Comparison of ENCODE assay signal across 9 cellular contexts in the genomic region with DNA sequence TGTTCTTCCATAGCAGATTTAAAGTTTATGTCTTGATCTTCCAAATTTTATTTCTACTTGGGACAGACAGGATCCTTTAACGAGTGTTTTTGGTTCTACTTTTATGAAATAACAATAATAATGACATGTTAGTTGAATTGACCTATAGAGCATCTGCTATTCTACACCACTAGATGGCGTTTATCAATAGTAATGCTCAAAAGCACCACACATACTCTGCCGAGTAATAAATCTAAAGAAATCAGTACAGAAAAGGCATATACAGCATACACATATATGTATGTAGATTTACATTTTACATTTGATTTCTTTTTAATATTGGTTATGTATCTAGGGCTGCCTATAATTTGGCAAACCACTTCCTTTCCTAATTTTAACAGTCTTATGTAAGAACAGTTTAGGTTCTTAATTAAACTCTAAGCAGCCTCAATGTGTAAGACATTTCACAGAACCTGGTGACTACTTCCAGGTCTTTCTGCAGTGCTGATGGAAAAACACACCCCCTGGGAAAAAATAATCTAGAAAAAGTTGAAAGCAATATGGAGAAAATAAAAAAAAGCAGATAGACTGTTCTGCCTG. TPM values are rescaled to one million over a fixed set of nuclear protein-coding genes. Genes with fewer than 3 reads are reported as not detected.
DNase-seq lines count a peak whose midpoint lies in the region; ATAC-seq and TF ChIP-seq lines count a peak whose summit lies in the region.
"Had no signal": no experiment of that assay in that cellular context is flagged by ENCODE, and none has a peak within 500 bp of the region (broad histone marks: within the 10 kb centered on the region; RNA-seq: fewer than 3 reads in every experiment).

No MANE protein-coding gene starts in this region.

- no peaks in the 10 kb centered on the region for H3K27me3 ChIP-seq in right lobe of liver
- H3K27me3 ChIP-seq: SJCRH30 had no signal

- DNase-seq in DMS153 treated with DMSO at 0.1 percent for 48 hours (lab: John Stamatoyannopoulos, UW; ENCODE audit: unreplicated experiment) (peak; percentile 20), GM20000 (ENCODE audit: low spot score) (peak; percentile 45), HT1080 (ENCODE audit: low read depth) (peak; percentile 29), NOMO-1 treated with dmso at 0.1 percent for 144 hours (lab: John Stamatoyannopoulos, UW; ENCODE audit: unreplicated experiment) (peak; percentile 15), cerebellum (ENCODE audit: low spot score) (peak; percentile 51), right lobe of liver (no peak), GM19240 (ENCODE audit: insufficient read length, low spot score) (no peak)

- TF ChIP-seq POLR2A in right lobe of liver (IDR thresholded peaks at IDR 0.05) = no peak

- ATAC-seq in right lobe of liver (peak; percentile 57 to 80 (median 74)), HG02571 (IDR thresholded peaks at IDR 0.05; ENCODE audit: unreplicated experiment) (no peak)

- H3K9me3 ChIP-seq in right lobe of liver = no peaks in the 10 kb centered on the region
- H3K9me3 ChIP-seq: SJCRH30 had no signal

- peaks cover 0 to 24% (median 9%) of the 10 kb centered on the region in 4 donors for H3K4me1 ChIP-seq in right lobe of liver
- H3K4me1 ChIP-seq: SJCRH30 had no signal

- H3K27ac ChIP-seq in right lobe of liver = no peak overlapping the region
- H3K27ac ChIP-seq: SJCRH30 had no signal

- WGBS in right lobe of liver (ENCODE audit: insufficient coverage, low coverage, low lambda C conversion rate, missing lambda C conversion rate) = 1% methylated on average over 3 of the region's 3 CpGs

- H3K4me3 ChIP-seq in right lobe of liver = no peak overlapping the region
- H3K4me3 ChIP-seq: SJCRH30 had no signal

- H3K36me3 ChIP-seq in right lobe of liver = no peaks in the 10 kb centered on the region
- H3K36me3 ChIP-seq: SJCRH30 had no signal

- intact Hi-C loops in right lobe of liver (cut with DNase I) = no loop called here

- TF ChIP-seq CTCF in GM20000 (IDR thresholded peaks at IDR 0.05; ENCODE audit: extremely low read depth, missing control alignments) (peak; percentile 57), right lobe of liver (IDR thresholded peaks at IDR 0.05) (peak; percentile 81 to 93 (median 84))

RNA-seq across cellular contexts. Expression of a gene that starts 5.9 kb away (rescaled TPM):
- total RNA-seq in HT1080 (2014; rRNA removed; shearing (Covaris generic)) = 1.6 and 1.8 TPM in 2 replicates
- polyA plus RNA-seq in HT1080 (2015; cell fraction: cytosol; rRNA removed) = 0.79 and 1.1 TPM in 2 replicates
- 1.8 and 2.7 TPM in 2 replicates for polyA plus RNA-seq in HT1080 (2015; cell fraction: nucleus; rRNA removed)
- total RNA-seq in cerebellum = 96.5 TPM
- 10 to 100 TPM in 4 of 6 experiments, 1 to 10 TPM in 2; 3.7 to 22.8 (median 10.7) TPM for total RNA-seq in right lobe of liver

Comparison
In these comparisons a context has a peak if more than half of its experiments do, and no peak if none do; other contexts are left out.
1. DNase-seq: peak in DMS153 treated with DMSO at 0.1 percent for 48 hours (single experiment), GM20000 (single experiment), HT1080 (single experiment), NOMO-1 treated with dmso at 0.1 percent for 144 hours (single experiment) and cerebellum (single experiment); none in right lobe of liver (0 of 3) and GM19240 (single experiment).